ENCODE assay signal across 1 cellular context in the genomic region with DNA sequence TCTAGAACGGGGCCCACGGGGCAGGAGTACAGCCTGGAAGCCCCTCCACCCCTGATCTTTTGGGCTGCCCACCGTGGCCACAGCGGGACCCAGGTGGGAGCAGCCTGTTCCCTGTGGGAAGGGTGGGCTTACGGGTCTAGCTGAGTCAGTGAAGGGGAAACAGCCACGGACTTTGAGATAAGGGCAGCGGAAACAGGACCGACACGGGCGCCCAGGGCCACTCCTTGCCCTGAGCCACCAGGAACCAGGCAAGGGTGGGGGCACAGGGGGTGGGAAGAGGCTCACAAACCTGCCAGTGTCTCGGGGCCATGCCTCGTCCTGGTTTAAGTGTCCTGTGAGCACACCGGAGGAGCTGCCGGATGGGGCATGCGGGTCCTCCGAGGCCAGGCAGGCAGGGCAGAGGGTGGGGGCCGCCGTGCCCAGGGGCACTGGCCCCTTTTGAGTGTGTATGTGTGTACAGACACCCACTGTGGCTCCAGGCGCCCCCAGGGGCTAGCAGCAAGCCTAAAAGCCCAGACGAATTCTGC.
TF ChIP-seq lines count a peak whose summit lies in the region.

No MANE protein-coding gene starts in this region.

TF ChIP-seq in WTC11, 78 proteins besides CTCF, POLR2A, EP300 and RAD21:
- TF ChIP-seq SMAD3 (CRISPR knock-in tag; IDR thresholded peaks at IDR 0.05; ENCODE audit: borderline replicate concordance): no peak
- TF ChIP-seq, protein P1, sequence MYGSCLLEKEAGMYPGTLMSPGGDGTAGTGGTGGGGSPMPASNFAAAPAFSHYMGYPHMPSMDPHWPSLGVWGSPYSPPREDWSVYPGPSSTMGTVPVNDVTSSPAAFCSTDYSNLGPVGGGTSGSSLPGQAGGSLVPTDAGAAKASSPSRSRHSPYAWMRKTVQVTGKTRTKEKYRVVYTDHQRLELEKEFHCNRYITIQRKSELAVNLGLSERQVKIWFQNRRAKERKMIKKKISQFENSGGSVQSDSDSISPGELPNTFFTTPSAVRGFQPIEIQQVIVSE (CRISPR knock-in tag; IDR thresholded peaks at IDR 0.05; ENCODE audit: borderline replicate concordance): no peak
- TF ChIP-seq, protein P2, sequence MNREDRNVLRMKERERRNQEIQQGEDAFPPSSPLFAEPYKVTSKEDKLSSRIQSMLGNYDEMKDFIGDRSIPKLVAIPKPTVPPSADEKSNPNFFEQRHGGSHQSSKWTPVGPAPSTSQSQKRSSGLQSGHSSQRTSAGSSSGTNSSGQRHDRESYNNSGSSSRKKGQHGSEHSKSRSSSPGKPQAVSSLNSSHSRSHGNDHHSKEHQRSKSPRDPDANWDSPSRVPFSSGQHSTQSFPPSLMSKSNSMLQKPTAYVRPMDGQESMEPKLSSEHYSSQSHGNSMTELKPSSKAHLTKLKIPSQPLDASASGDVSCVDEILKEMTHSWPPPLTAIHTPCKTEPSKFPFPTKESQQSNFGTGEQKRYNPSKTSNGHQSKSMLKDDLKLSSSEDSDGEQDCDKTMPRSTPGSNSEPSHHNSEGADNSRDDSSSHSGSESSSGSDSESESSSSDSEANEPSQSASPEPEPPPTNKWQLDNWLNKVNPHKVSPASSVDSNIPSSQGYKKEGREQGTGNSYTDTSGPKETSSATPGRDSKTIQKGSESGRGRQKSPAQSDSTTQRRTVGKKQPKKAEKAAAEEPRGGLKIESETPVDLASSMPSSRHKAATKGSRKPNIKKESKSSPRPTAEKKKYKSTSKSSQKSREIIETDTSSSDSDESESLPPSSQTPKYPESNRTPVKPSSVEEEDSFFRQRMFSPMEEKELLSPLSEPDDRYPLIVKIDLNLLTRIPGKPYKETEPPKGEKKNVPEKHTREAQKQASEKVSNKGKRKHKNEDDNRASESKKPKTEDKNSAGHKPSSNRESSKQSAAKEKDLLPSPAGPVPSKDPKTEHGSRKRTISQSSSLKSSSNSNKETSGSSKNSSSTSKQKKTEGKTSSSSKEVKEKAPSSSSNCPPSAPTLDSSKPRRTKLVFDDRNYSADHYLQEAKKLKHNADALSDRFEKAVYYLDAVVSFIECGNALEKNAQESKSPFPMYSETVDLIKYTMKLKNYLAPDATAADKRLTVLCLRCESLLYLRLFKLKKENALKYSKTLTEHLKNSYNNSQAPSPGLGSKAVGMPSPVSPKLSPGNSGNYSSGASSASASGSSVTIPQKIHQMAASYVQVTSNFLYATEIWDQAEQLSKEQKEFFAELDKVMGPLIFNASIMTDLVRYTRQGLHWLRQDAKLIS (CRISPR knock-in tag; IDR thresholded peaks at IDR 0.05; ENCODE audit: borderline replicate concordance): no peak
- TF ChIP-seq, protein P3, sequence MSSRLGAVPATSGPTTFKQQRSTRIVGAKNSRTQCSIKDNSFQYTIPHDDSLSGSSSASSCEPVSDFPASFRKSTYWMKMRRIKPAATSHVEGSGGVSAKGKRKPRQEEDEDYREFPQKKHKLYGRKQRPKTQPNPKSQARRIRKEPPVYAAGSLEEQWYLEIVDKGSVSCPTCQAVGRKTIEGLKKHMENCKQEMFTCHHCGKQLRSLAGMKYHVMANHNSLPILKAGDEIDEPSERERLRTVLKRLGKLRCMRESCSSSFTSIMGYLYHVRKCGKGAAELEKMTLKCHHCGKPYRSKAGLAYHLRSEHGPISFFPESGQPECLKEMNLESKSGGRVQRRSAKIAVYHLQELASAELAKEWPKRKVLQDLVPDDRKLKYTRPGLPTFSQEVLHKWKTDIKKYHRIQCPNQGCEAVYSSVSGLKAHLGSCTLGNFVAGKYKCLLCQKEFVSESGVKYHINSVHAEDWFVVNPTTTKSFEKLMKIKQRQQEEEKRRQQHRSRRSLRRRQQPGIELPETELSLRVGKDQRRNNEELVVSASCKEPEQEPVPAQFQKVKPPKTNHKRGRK (CRISPR knock-in tag; IDR thresholded peaks at IDR 0.05; ENCODE audit: borderline replicate concordance): no peak
TF ChIP-seq in WTC11: peak in this region for 0.
